In the genomic region with DNA sequence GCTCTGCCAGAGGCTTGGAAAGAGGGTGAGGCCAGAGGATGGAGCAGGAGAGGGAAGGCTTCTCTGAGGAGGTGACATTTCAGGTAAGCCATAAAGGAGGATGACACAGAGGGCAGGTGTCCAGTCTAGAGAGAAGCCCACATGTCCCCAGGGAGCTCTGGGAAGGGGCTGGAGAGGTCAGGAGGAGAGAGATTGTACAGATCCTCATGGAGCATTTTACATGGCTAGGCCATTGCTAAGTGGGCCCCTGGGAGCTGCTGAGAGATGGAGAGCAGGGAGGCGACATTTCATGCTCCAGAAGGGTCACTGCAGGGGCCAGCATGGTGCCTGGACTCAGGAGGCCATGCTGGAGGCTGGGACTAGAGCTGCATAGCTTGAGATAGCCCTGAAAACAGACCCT, we compare ENCODE assay signal across 15 cellular contexts.
"Had no signal": no experiment of that assay in that cellular context is flagged by ENCODE, and none has a peak within 500 bp of the region (broad histone marks: within the 10 kb centered on the region; RNA-seq: fewer than 3 reads in every experiment).

No MANE protein-coding gene starts in this region.

- H3K9me3 ChIP-seq: body of pancreas, neutrophil, SK-N-SH had no signal

- H3K36me3 Mint-ChIP-seq: activated naive CD8-positive, alpha-beta T cell; naive B cell; T-cell had no signal

- H3K27ac ChIP-seq: body of pancreas, coronary artery, neutrophil had no signal

- H3K27me3 ChIP-seq: body of pancreas had no signal

- H3K9me2 ChIP-seq: SK-N-SH had no signal

- ATAC-seq: body of pancreas, esophagus mucosa, left lobe of liver, T-cell had no signal

- H3K9me3 Mint-ChIP-seq: central memory CD8-positive, alpha-beta T cell; T-cell had no signal

- H3K36me3 ChIP-seq: neutrophil had no signal

- H3K4me1 ChIP-seq: body of pancreas had no signal

- H3K4me3 Mint-ChIP-seq: activated naive CD8-positive, alpha-beta T cell; central memory CD8-positive, alpha-beta T cell; naive B cell; T-cell had no signal

- H3K4me1 Mint-ChIP-seq: naive B cell had no signal

- H3K9ac ChIP-seq: SK-N-SH had no signal

- H3K27ac Mint-ChIP-seq: activated naive CD8-positive, alpha-beta T cell; naive B cell; T-cell had no signal

- H3K4me3 ChIP-seq: body of pancreas, coronary artery had no signal

- DNase-seq: activated CD4-positive, CD25-positive, alpha-beta regulatory T cell treated with anti-CD3 and anti-CD28 coated beads, Interleukin-2, amount 50 U/mL, for 72 hours; amniotic stem cell; naive B cell; stimulated activated CD4-positive, alpha-beta T cell treated with anti-CD3 and anti-CD28 coated beads, Interleukin-15, amount 100 ng/mL, for 24 hours; stimulated activated CD4-positive, alpha-beta T cell treated with anti-CD3 and anti-CD28 coated beads, Interleukin-4, amount 100 ng/mL, for 1 hour; stimulated activated naive CD4-positive, alpha-beta T cell treated with Interleukin-2 at 50 U/mL for 16 hours had no signal

- H3K4me2 ChIP-seq: SK-N-SH had no signal
